In the genomic region with DNA sequence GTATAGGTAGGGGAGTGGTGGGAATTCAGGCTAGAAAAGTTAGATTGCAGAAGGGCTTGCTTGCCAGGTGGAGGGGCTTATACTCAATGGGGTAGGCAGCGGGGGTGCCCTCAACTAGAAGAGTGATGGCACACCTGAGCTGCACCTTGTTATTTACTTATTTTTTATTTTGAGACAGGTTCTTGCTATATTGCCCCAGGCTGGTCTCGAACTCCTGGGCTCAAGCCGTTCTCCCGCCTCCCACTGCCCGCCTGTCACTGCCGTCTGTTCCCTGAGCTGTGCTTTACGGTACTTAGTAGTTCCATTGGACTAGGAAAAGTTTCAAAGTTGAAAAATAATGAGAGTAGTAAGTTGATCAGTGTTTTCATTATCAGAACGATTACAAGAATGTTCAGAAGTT, we compare ENCODE assay signal across 9 cellular contexts. TPM values are rescaled to one million over a fixed set of nuclear protein-coding genes. Genes with fewer than 3 reads are reported as not detected.
DNase-seq lines count a peak whose midpoint lies in the region; ATAC-seq, FAIRE-seq and TF ChIP-seq lines count a peak whose summit lies in the region.
"Had no signal": no experiment of that assay in that cellular context is flagged by ENCODE, and none has a peak within 500 bp of the region (broad histone marks: within the 10 kb centered on the region; RNA-seq: fewer than 3 reads in every experiment).

No MANE protein-coding gene starts in this region.

- H4K20me1 ChIP-seq in DOHH2 (ENCODE audit: control insufficient read depth, insufficient read depth, low read depth, low read length) = no peaks in the 10 kb centered on the region; the same call in 1 of the 2 replicates
- H4K20me1 ChIP-seq in OCI-LY7 (ENCODE audit: insufficient read depth, low read length) = no peaks in the 10 kb centered on the region
- H4K20me1 ChIP-seq in endothelial cell of umbilical vein (replicated peaks; ENCODE audit: control insufficient read depth, extremely low read depth, insufficient read depth, low read length) = peaks cover 2% of the 10 kb centered on the region

- peak overlapping the region; percentile 87 for H3K9ac ChIP-seq in endothelial cell of umbilical vein (replicated peaks; ENCODE audit: extremely low read depth, insufficient read depth, low read length)
- no peak overlapping the region for H3K9ac ChIP-seq in parathyroid adenoma

- ATAC-seq in HG03139 (IDR thresholded peaks at IDR 0.05; ENCODE audit: unreplicated experiment) = no peak
- ATAC-seq in HG02884 (IDR thresholded peaks at IDR 0.05; ENCODE audit: unreplicated experiment) = no peak
- no peak for ATAC-seq in GM19455 (IDR thresholded peaks at IDR 0.05; ENCODE audit: unreplicated experiment)

- H3K36me3 ChIP-seq in DOHH2 (ENCODE audit: control insufficient read depth, low read length) (peaks cover 45% of the 10 kb centered on the region), OCI-LY7 (ENCODE audit: insufficient read depth, low read length) (peaks cover 52% of the 10 kb centered on the region; the same call in 1 of the 2 replicates), endothelial cell of umbilical vein (ENCODE audit: control insufficient read depth in 2 of 2, extremely low read depth in 1 of 2, insufficient read depth in 2 of 2, low read length in 2 of 2) (no peaks in the 10 kb centered on the region), parathyroid adenoma (ENCODE audit: control insufficient read depth, insufficient read depth, low read length) (no peaks in the 10 kb centered on the region)

- peaks cover 69% of the 10 kb centered on the region for H3K79me2 ChIP-seq in DOHH2 (ENCODE audit: control insufficient read depth, low read length)
- H3K79me2 ChIP-seq in OCI-LY7 (ENCODE audit: insufficient read depth, low read depth, low read length) = peaks cover 68% of the 10 kb centered on the region
- peaks cover 62% of the 10 kb centered on the region for H3K79me2 ChIP-seq in endothelial cell of umbilical vein (ENCODE audit: control insufficient read depth, insufficient read depth, low read length)
- peaks cover 19% of the 10 kb centered on the region for H3K79me2 ChIP-seq in parathyroid adenoma

- no peaks in the 10 kb centered on the region for H3K9me2 ChIP-seq in DOHH2 (replicated peaks; ENCODE audit: control insufficient read depth, low read length)
- no peaks in the 10 kb centered on the region for H3K9me2 ChIP-seq in OCI-LY7 (ENCODE audit: insufficient read depth, low read length)

- H3K4me3 ChIP-seq in DOHH2 (ENCODE audit: low read length) (peak overlapping the region; percentile 88), OCI-LY7 (ENCODE audit: low read depth, low read length, poor library complexity, severe bottlenecking) (peak overlapping the region; percentile 75), endothelial cell of umbilical vein (replicated peaks in 1 of 3; ENCODE audit: insufficient read depth in 1 of 3, low read depth in 1 of 3, low read length in 3 of 3) (peak overlapping the region in 2 of 3 experiments; percentile 79 to 90), parathyroid adenoma (ENCODE audit: low read depth, low read length) (peak overlapping the region; percentile 86)

- peaks cover 50% of the 10 kb centered on the region for H3K4me1 ChIP-seq in DOHH2 (ENCODE audit: control insufficient read depth, low read length)
- H3K4me1 ChIP-seq in OCI-LY7 (ENCODE audit: insufficient read depth, low read length, poor library complexity, severe bottlenecking) = peaks cover 59% of the 10 kb centered on the region
- peaks cover 41% of the 10 kb centered on the region for H3K4me1 ChIP-seq in endothelial cell of umbilical vein (ENCODE audit: control insufficient read depth, extremely low read depth, insufficient read depth, low read length)
- H3K4me1 ChIP-seq in parathyroid adenoma = no peaks in the 10 kb centered on the region

- H2AFZ ChIP-seq in OCI-LY7 (ENCODE audit: low read length) (no peak overlapping the region), endothelial cell of umbilical vein (ENCODE audit: low read depth, low read length) (no peak overlapping the region), parathyroid adenoma (no peak overlapping the region)

- intact Hi-C loops in OCI-LY7 (cut with micrococcal nuclease; ENCODE audit: unreplicated experiment) = loop anchor here (2.0 to 10.0 kb wide), 4 partner anchors 91 to 541 kb away; a partner anchor contains a TSS
- intact Hi-C loops in endothelial cell of umbilical vein (cut with micrococcal nuclease) = loop anchor here (10.0 kb wide), 1 partner anchor 247 kb away; a partner anchor contains a TSS

- H3K4me2 ChIP-seq in DOHH2 (ENCODE audit: low read length) = peak overlapping the region; percentile 90
- peak overlapping the region; percentile 76 for H3K4me2 ChIP-seq in OCI-LY7 (ENCODE audit: low read length)
- H3K4me2 ChIP-seq in endothelial cell of umbilical vein (ENCODE audit: insufficient read depth, low read length) = peak overlapping the region; percentile 83
- H3K4me2 ChIP-seq in parathyroid adenoma (ENCODE audit: low read length) = peak overlapping the region; percentile 72

- CTCF ChIA-PET in OCI-LY7 (lab: Charles Lee; ENCODE audit: unreplicated experiment) = no interaction called here
- CTCF ChIA-PET in endothelial cell of umbilical vein (lab: Charles Lee) = no interaction called here

- H3F3A ChIP-seq in DOHH2 (ENCODE audit: control insufficient read depth, insufficient read depth) = peaks cover 12% of the 10 kb centered on the region

- 0 out of 2 replicates have a peak overlapping the region, but pooled peaks have one; percentile 87 for H3K27ac ChIP-seq in DOHH2 (ENCODE audit: low read depth, low read length)
- H3K27ac ChIP-seq in OCI-LY7 (ENCODE audit: low read depth, low read length, poor library complexity, severe bottlenecking) = peak overlapping the region; percentile 88
- H3K27ac ChIP-seq in endothelial cell of umbilical vein (ENCODE audit: insufficient read depth, low read depth, low read length) = no peak overlapping the region
- peak overlapping the region; percentile 86 for H3K27ac ChIP-seq in parathyroid adenoma
- no peak overlapping the region for H3K27ac ChIP-seq in substantia nigra (ENCODE audit: low read depth, low read length, poor library complexity, severe bottlenecking)

- FAIRE-seq in endothelial cell of umbilical vein (lab: Jason Lieb, UNC) = no peak

- no peak for TF ChIP-seq CTCF in DOHH2 (IDR thresholded peaks at IDR 0.05; ENCODE audit: low read depth, low read length, poor library complexity, severe bottlenecking)
- TF ChIP-seq CTCF in OCI-LY7 (conservative IDR thresholded peaks at IDR 0.05; ENCODE audit: low read length) = no peak
- TF ChIP-seq CTCF in endothelial cell of umbilical vein (IDR thresholded peaks at IDR 0.05; ENCODE audit: extremely low read depth in 1 of 2, insufficient read depth in 1 of 2, low read depth in 1 of 2, low read length in 2 of 2) = no peak
- no peak for TF ChIP-seq CTCF in parathyroid adenoma (IDR thresholded peaks at IDR 0.05)

- no peak for TF ChIP-seq POLR2A in endothelial cell of umbilical vein (IDR thresholded peaks at IDR 0.05; ENCODE audit: low read depth, low read length)

- no peaks in the 10 kb centered on the region for H3K27me3 ChIP-seq in DOHH2 (ENCODE audit: control insufficient read depth, low read length)
- no peaks in the 10 kb centered on the region for H3K27me3 ChIP-seq in endothelial cell of umbilical vein (ENCODE audit: control insufficient read depth in 2 of 2, insufficient read depth in 2 of 2, low read length in 2 of 2)
- no peaks in the 10 kb centered on the region for H3K27me3 ChIP-seq in parathyroid adenoma (ENCODE audit: control insufficient read depth, insufficient read depth, low read length)

- DNase-seq in OCI-LY7 (ENCODE audit: low spot score) = no peak
- DNase-seq in endothelial cell of umbilical vein (ENCODE audit: low read depth, low spot score) = no peak
- DNase-seq in substantia nigra (lab: John Stamatoyannopoulos, UW) = no peak
- DNase-seq: T-helper 9 cell had no signal

- no peaks in the 10 kb centered on the region for H3K9me1 ChIP-seq in endothelial cell of umbilical vein (replicated peaks; ENCODE audit: control insufficient read depth, extremely low read depth, insufficient read depth, low read length)

- dilution Hi-C loops in endothelial cell of umbilical vein (cut with MboI; ENCODE audit: extremely low pct_ligation_motif_present, low sequenced_read_pairs) = no loop called here

- POLR2A ChIA-PET in OCI-LY7 (lab: Charles Lee) = interaction anchor here (0.6 to 0.7 kb wide), 2 partner anchors 67 to 88 kb away, joined by 3 read pairs; no protein-coding TSS in a partner anchor
- POLR2A ChIA-PET in endothelial cell of umbilical vein (lab: Charles Lee) = no interaction called here

- BruUV-seq in OCI-LY7 (replicated peaks; lab: Mats Ljungman, UMichigan) = no TSS peak
- BruUV-seq in endothelial cell of umbilical vein (replicated peaks; lab: Mats Ljungman, UMichigan) = no TSS peak

- no peaks in the 10 kb centered on the region for H3K9me3 ChIP-seq in DOHH2 (ENCODE audit: control insufficient read depth, insufficient read depth, low read length)
- H3K9me3 ChIP-seq in OCI-LY7 (ENCODE audit: low read length) = no peaks in the 10 kb centered on the region
- no peaks in the 10 kb centered on the region for H3K9me3 ChIP-seq in endothelial cell of umbilical vein (replicated peaks; ENCODE audit: control insufficient read depth, insufficient read depth, low read length)
- H3K9me3 ChIP-seq in parathyroid adenoma (ENCODE audit: control insufficient read depth, low read length) = no peaks in the 10 kb centered on the region

TF ChIP-seq in endothelial cell of umbilical vein, 7 proteins besides CTCF, POLR2A, EP300 and RAD21:
- no peak for TF ChIP-seq MYC (IDR thresholded peaks at IDR 0.05; ENCODE audit: low read depth, low read length)
TF ChIP-seq in endothelial cell of umbilical vein: peak in this region for 0.

RNA-seq across cellular contexts. Expression of a gene that starts 2.0 kb away (rescaled TPM):
- 18.1 and 20.0 TPM in 2 replicates for total RNA-seq in OCI-LY7 (2014; rRNA removed; shearing (Covaris generic))
- total RNA-seq in OCI-LY7 (2022) (34.8 and 37.6 TPM in 2 replicates), endothelial cell of umbilical vein (32.1 and 34.1 TPM in 2 replicates)
- 6.0 and 11.4 TPM in 2 replicates for polyA plus RNA-seq in endothelial cell of umbilical vein
- 9.0 and 9.6 TPM in 2 replicates for polyA plus RNA-seq in endothelial cell of umbilical vein (2011; cell fraction: cytosol; rRNA removed)
- polyA plus RNA-seq in endothelial cell of umbilical vein (2011; cell fraction: nucleus; rRNA removed) = 28.2 and 30.6 TPM in 2 replicates
- 14.8 TPM in 2 replicates for polyA plus RNA-seq in endothelial cell of umbilical vein (2012)
- polyA minus RNA-seq in endothelial cell of umbilical vein = 53.9 and 59.0 TPM in 2 replicates
- 63.0 TPM for polyA minus RNA-seq in endothelial cell of umbilical vein (2011; cell fraction: cytosol; rRNA and poly(A)+ RNA removed)
- polyA minus RNA-seq in endothelial cell of umbilical vein (2011; cell fraction: nucleus; rRNA and poly(A)+ RNA removed) = 60.4 and 61.5 TPM in 2 replicates

Comparison
In these comparisons a context has a peak if more than half of its experiments do, and no peak if none do; other contexts are left out.
1. H3K27ac ChIP-seq: peak in DOHH2 (single experiment), OCI-LY7 (single experiment) and parathyroid adenoma (single experiment); none in endothelial cell of umbilical vein (single experiment) and substantia nigra (single experiment).
2. Peak in every context shown above with its lines, with median percentiles within 50 percentile points of each other: H3K4me2 ChIP-seq and H3K4me3 ChIP-seq.